1 cellular context compared by ENCODE assay signal in genomic region chr1:1274299-1274930, GRCh38.
TF ChIP-seq lines count a peak whose summit lies in the region.

No MANE protein-coding gene starts in this region.

TF ChIP-seq in GM12878, 131 proteins besides CTCF, POLR2A, EP300 and RAD21:
- TF ChIP-seq NR2F1 (conservative IDR thresholded peaks at IDR 0.05) (no peak), WRNIP1 (IDR thresholded peaks at IDR 0.05; ENCODE audit: borderline replicate concordance, low read depth, low read length) (no peak), SREBF2 (IDR thresholded peaks at IDR 0.05; ENCODE audit: low read length) (no peak), ATF3 (IDR thresholded peaks at IDR 0.05; ENCODE audit: borderline replicate concordance, extremely low read depth, low read depth, low read length) (no peak), REST (IDR thresholded peaks at IDR 0.05; ENCODE audit: low read depth, low read length) (no peak), TCF3 (IDR thresholded peaks at IDR 0.05; ENCODE audit: borderline replicate concordance, insufficient read depth, low read depth, low read length) (no peak), ZBTB4 (CRISPR knock-in tag; IDR thresholded peaks at IDR 0.05) (no peak), STAT3 (IDR thresholded peaks at IDR 0.05; ENCODE audit: low read depth, low read length) (no peak), CREM (IDR thresholded peaks at IDR 0.05; ENCODE audit: low read depth) (no peak), E2F8 (IDR thresholded peaks at IDR 0.05; ENCODE audit: low read depth, partially characterized antibody) (no peak), ZZZ3 (IDR thresholded peaks at IDR 0.05; ENCODE audit: control insufficient read depth, insufficient read length, low read depth) (no peak), RAD51 (IDR thresholded peaks at IDR 0.05) (no peak), ZNF24 (IDR thresholded peaks at IDR 0.05) (no peak), USF2 (IDR thresholded peaks at IDR 0.05; ENCODE audit: borderline replicate concordance, low read depth, low read length) (no peak), GATAD2B (conservative IDR thresholded peaks at IDR 0.05; ENCODE audit: low read depth) (no peak), FOXK2 (IDR thresholded peaks at IDR 0.05) (no peak), CBX3 (IDR thresholded peaks at IDR 0.05; ENCODE audit: borderline replicate concordance, low read depth) (no peak)
